Comparison of ENCODE assay signal across 15 cellular contexts in genomic region chr13:57314897-57315520, GRCh38.
DNase-seq lines count a peak whose midpoint lies in the region; ATAC-seq and TF ChIP-seq lines count a peak whose summit lies in the region.
"Had no signal": no experiment of that assay in that cellular context is flagged by ENCODE, and none has a peak within 500 bp of the region (broad histone marks: within the 10 kb centered on the region; RNA-seq: fewer than 3 reads in every experiment).

No MANE protein-coding gene starts in this region.

- H3K27me3 ChIP-seq in right cardiac atrium (ENCODE audit: control insufficient read depth, insufficient read depth): no peaks in the 10 kb centered on the region
- H3K27me3 ChIP-seq: breast epithelium had no signal

- H3K9me3 ChIP-seq in mesodermal cell (ENCODE audit: control insufficient read depth, low read length) (no peaks in the 10 kb centered on the region), right cardiac atrium (ENCODE audit: control insufficient read depth, low read length) (no peaks in the 10 kb centered on the region)
- H3K9me3 ChIP-seq: breast epithelium had no signal

- H3K27ac Mint-ChIP-seq in WTC11: no peak overlapping the region
- no peak overlapping the region for H3K27ac Mint-ChIP-seq in natural killer cell treated with Interleukin-12 subunit alpha and Interleukin-12 subunit beta and Interleukin-15 and Interleukin-18, amount 100 ng/mL, for 72 hours
- H3K27ac Mint-ChIP-seq: activated naive CD8-positive, alpha-beta T cell treated with anti-CD3 and anti-CD28 coated beads, Interleukin-2, amount 50 U/mL, for 24 hours had no signal

- H3K36me3 Mint-ChIP-seq in WTC11: no peaks in the 10 kb centered on the region
- H3K36me3 Mint-ChIP-seq in natural killer cell treated with Interleukin-12 subunit alpha and Interleukin-12 subunit beta and Interleukin-15 and Interleukin-18, amount 100 ng/mL, for 72 hours: peaks cover 11% of the 10 kb centered on the region

- no peaks in the 10 kb centered on the region for H3K9me3 Mint-ChIP-seq in WTC11
- peaks cover 15% of the 10 kb centered on the region for H3K9me3 Mint-ChIP-seq in natural killer cell treated with Interleukin-12 subunit alpha and Interleukin-12 subunit beta and Interleukin-15 and Interleukin-18, amount 100 ng/mL, for 72 hours

- TF ChIP-seq CTCF in WTC11 (IDR thresholded peaks at IDR 0.05): no peak

- H3K27ac ChIP-seq in mesodermal cell (ENCODE audit: low read depth, low read length, severe bottlenecking): peak overlapping the region; percentile 49
- no peak overlapping the region for H3K27ac ChIP-seq in right cardiac atrium (ENCODE audit: low read length)
- H3K27ac ChIP-seq: breast epithelium, GM23248 had no signal

- ATAC-seq in WTC11 (peak; percentile 29; the same call in 1 of the 2 replicates), right cardiac atrium (no peak)
- ATAC-seq in natural killer cell treated with Interleukin-12 subunit alpha and Interleukin-12 subunit beta and Interleukin-15 and Interleukin-18, amount 100 ng/mL, for 72 hours: no peak
- ATAC-seq: activated naive CD8-positive, alpha-beta T cell treated with anti-CD3 and anti-CD28 coated beads, Interleukin-2, amount 50 U/mL, for 24 hours had no signal

- intact Hi-C loops in right cardiac atrium (cut with DNase I): no loop called here

- H3K27me3 Mint-ChIP-seq in WTC11 (ENCODE audit: low read depth): no peaks in the 10 kb centered on the region
- H3K27me3 Mint-ChIP-seq in natural killer cell treated with Interleukin-12 subunit alpha and Interleukin-12 subunit beta and Interleukin-15 and Interleukin-18, amount 100 ng/mL, for 72 hours: no peaks in the 10 kb centered on the region
- H3K27me3 Mint-ChIP-seq: activated naive CD8-positive, alpha-beta T cell treated with anti-CD3 and anti-CD28 coated beads, Interleukin-2, amount 50 U/mL, for 24 hours had no signal

- no peaks in the 10 kb centered on the region for H3K36me3 ChIP-seq in mesodermal cell (ENCODE audit: control insufficient read depth, insufficient read depth, low read length)
- H3K36me3 ChIP-seq: breast epithelium had no signal

- no peak overlapping the region for H3K4me3 Mint-ChIP-seq in WTC11
- H3K4me3 Mint-ChIP-seq in natural killer cell treated with Interleukin-12 subunit alpha and Interleukin-12 subunit beta and Interleukin-15 and Interleukin-18, amount 100 ng/mL, for 72 hours: no peak overlapping the region
- H3K4me3 Mint-ChIP-seq: activated naive CD8-positive, alpha-beta T cell treated with anti-CD3 and anti-CD28 coated beads, Interleukin-2, amount 50 U/mL, for 24 hours had no signal

- CTCF ChIA-PET in WTC11 (lab: Charles Lee): interaction anchor here (1.1 kb wide), 1 partner anchor 309 kb away, joined by 3 read pairs; no protein-coding TSS in a partner anchor

- POLR2A ChIA-PET in WTC11 (lab: Charles Lee): no interaction called here

- H3K4me3 ChIP-seq in mesodermal cell (ENCODE audit: extremely low read depth, insufficient read depth, low read length, poor library complexity, severe bottlenecking) (no peak overlapping the region), right cardiac atrium (ENCODE audit: low read length) (no peak overlapping the region)
- H3K4me3 ChIP-seq: breast epithelium, GM23248 had no signal

- WGBS in mesodermal cell (ENCODE audit: insufficient coverage in 2 of 2), 2 experiments: 92% methylated on average over 2 to 4 of the region's 6 CpGs
- 84% methylated on average over 6 of the region's 6 CpGs for WGBS in right cardiac atrium

- peak; percentile 44 for DNase-seq in NCI-H524 treated with DMSO at 0.1 percent for 48 hours (lab: John Stamatoyannopoulos, UW)
- DNase-seq in WTC11 (ENCODE audit: low spot score): no peak
- DNase-seq in NCI-H226: no peak
- no peak for DNase-seq in right cardiac atrium
- no peak for DNase-seq in COLO668 (lab: John Stamatoyannopoulos, UW; ENCODE audit: unreplicated experiment)
- DNase-seq in natural killer cell treated with Interleukin-12 subunit alpha and Interleukin-12 subunit beta and Interleukin-15 and Interleukin-18, amount 100 ng/mL, for 72 hours (ENCODE audit: low spot score): no peak
- DNase-seq: activated CD4-positive, alpha-beta T cell treated with anti-CD3 and anti-CD28 coated beads for 48 hours; activated naive CD8-positive, alpha-beta T cell treated with anti-CD3 and anti-CD28 coated beads, Interleukin-2, amount 50 U/mL, for 24 hours; dermis blood vessel endothelial cell; GDM1; GM23248; NCI-H2171; stimulated activated CD4-positive, alpha-beta T cell treated with anti-CD3 and anti-CD28 coated beads, Interleukin-15, amount 100 ng/mL, for 24 hours had no signal

- peaks cover 5% of the 10 kb centered on the region for H3K4me1 ChIP-seq in mesodermal cell (ENCODE audit: control insufficient read depth, insufficient read depth, low read length, poor library complexity, severe bottlenecking)
- H3K4me1 ChIP-seq in right cardiac atrium (ENCODE audit: control insufficient read depth, insufficient read depth, low read length): no peaks in the 10 kb centered on the region
- H3K4me1 ChIP-seq: breast epithelium had no signal

- peaks cover 8% of the 10 kb centered on the region for H3K4me1 Mint-ChIP-seq in WTC11
- H3K4me1 Mint-ChIP-seq in natural killer cell treated with Interleukin-12 subunit alpha and Interleukin-12 subunit beta and Interleukin-15 and Interleukin-18, amount 100 ng/mL, for 72 hours (ENCODE audit: low read depth in 2 of 2): no peaks in the 10 kb centered on the region
- H3K4me1 Mint-ChIP-seq: activated naive CD8-positive, alpha-beta T cell treated with anti-CD3 and anti-CD28 coated beads, Interleukin-2, amount 50 U/mL, for 24 hours had no signal

TF ChIP-seq in WTC11, 78 proteins besides CTCF, POLR2A, EP300 and RAD21:
- TF ChIP-seq ELF4 (CRISPR knock-in tag; IDR thresholded peaks at IDR 0.05; ENCODE audit: low read depth) (no peak), HMGA2 (CRISPR knock-in tag; IDR thresholded peaks at IDR 0.05) (no peak), NR3C1 (CRISPR knock-in tag; conservative IDR thresholded peaks at IDR 0.05; ENCODE audit: low read depth) (no peak), RELA (CRISPR knock-in tag; IDR thresholded peaks at IDR 0.05; ENCODE audit: borderline replicate concordance) (no peak), FOXJ3 (CRISPR knock-in tag; IDR thresholded peaks at IDR 0.05; ENCODE audit: borderline replicate concordance) (no peak), ZBTB43 (CRISPR knock-in tag; IDR thresholded peaks at IDR 0.05) (no peak), ZNF281 (CRISPR knock-in tag; IDR thresholded peaks at IDR 0.05) (no peak)
